Comparison of ENCODE assay signal across 22 cellular contexts in the genomic region with DNA sequence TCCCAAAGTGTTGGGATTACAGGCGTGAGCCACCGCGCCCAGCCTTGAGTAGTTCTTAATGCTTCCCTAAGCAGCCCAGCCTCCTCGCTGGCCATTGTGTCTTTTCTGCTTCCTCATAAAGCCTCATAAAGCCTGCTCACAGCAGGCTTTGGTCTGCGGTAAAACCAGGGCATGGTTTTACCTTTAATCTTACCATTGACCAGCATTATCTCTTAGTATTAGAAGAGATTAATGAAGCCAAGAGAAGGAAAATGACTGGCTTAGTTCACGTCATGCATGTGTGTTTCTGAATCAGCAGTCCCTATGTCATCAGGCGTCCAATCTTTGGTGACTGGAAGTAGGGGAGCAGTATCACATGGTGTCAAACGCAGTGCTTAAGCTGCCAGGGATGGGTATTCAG.
"Had no signal": no experiment of that assay in that cellular context is flagged by ENCODE, and none has a peak within 500 bp of the region (broad histone marks: within the 10 kb centered on the region; RNA-seq: fewer than 3 reads in every experiment).

No MANE protein-coding gene starts in this region.

- H3K27ac ChIP-seq: HL-60, RWPE1 had no signal

- H3K4me1 Mint-ChIP-seq: T-cell had no signal

- H3K4me3 Mint-ChIP-seq: T-cell had no signal

- H3K9me3 ChIP-seq: MG63, SK-N-SH had no signal

- H3K27ac Mint-ChIP-seq: T-cell had no signal

- H3K27me3 ChIP-seq: MG63 had no signal

- H3K36me3 Mint-ChIP-seq: T-cell had no signal

- H3K9me2 ChIP-seq: SK-N-SH had no signal

- H3K36me3 ChIP-seq: MG63 had no signal

- H3K4me3 ChIP-seq: MG63 had no signal

- ATAC-seq: Panc1, PC-3, T-cell had no signal

- H3K4me2 ChIP-seq: SK-N-SH had no signal

- DNase-seq: Karpas-422, KG1, MG63, NCI-H1092 treated with DMSO at 0.1 percent for 48 hours, NCI-H1436, NCI-H187, NCI-H2029, NCI-H2081 treated with DMSO at 0.1 percent for 48 hours, NCI-H2171, NCI-H226, NCI-H446, NCI-H510A, NCI-H524 treated with DMSO at 0.1 percent for 48 hours, NCI-H69, PC-3, SHP77, SK-N-SH, SW 1271, T-cell had no signal
